ENCODE assay signal across 1 cellular context in the genomic region with DNA sequence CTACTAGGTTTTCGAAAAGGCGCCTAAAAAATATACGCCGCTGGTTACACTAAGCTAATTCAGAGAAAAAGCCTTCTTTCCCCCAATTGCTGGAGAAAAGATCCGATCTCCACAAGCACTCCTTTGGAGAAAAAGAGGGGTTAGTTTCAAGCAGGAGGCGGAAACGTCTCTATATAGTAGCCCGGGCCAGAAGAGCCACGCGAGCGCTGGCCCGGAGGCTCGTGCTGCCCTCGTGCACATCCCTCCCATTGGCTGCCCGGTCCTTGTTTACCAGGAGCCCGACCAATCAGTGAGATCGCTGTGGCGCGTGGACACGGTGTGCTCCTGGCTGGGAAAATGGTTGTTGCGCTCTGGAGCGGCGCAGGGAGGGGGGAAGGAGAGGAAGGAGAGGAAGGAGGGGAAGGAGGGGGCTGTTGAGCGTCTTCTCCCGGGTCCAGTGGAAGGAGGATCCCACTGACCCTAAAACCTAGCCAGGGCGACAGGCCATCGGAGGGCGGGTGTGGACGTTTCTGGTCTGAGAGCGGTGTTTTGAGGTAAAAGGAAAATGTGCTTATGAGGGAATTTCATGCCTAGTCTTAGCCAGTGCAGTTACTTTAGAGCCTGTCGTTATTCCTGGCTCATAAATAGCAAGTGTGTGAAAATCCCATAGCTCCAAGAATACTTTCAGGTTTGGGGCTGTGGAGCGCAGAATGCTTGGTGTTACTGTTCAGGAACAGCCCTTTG.
TF ChIP-seq lines count a peak whose summit lies in the region.

A gene with protein sequence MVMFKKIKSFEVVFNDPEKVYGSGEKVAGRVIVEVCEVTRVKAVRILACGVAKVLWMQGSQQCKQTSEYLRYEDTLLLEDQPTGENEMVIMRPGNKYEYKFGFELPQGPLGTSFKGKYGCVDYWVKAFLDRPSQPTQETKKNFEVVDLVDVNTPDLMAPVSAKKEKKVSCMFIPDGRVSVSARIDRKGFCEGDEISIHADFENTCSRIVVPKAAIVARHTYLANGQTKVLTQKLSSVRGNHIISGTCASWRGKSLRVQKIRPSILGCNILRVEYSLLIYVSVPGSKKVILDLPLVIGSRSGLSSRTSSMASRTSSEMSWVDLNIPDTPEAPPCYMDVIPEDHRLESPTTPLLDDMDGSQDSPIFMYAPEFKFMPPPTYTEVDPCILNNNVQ (minus strand): TSS at position 147 of the 723 bp plus-strand sequence. CDS start 313 bp downstream, outside the sequence.

TF ChIP-seq in GM23338, 12 proteins besides CTCF, POLR2A, EP300 and RAD21 (continued from another document):
- TF ChIP-seq, protein P1, sequence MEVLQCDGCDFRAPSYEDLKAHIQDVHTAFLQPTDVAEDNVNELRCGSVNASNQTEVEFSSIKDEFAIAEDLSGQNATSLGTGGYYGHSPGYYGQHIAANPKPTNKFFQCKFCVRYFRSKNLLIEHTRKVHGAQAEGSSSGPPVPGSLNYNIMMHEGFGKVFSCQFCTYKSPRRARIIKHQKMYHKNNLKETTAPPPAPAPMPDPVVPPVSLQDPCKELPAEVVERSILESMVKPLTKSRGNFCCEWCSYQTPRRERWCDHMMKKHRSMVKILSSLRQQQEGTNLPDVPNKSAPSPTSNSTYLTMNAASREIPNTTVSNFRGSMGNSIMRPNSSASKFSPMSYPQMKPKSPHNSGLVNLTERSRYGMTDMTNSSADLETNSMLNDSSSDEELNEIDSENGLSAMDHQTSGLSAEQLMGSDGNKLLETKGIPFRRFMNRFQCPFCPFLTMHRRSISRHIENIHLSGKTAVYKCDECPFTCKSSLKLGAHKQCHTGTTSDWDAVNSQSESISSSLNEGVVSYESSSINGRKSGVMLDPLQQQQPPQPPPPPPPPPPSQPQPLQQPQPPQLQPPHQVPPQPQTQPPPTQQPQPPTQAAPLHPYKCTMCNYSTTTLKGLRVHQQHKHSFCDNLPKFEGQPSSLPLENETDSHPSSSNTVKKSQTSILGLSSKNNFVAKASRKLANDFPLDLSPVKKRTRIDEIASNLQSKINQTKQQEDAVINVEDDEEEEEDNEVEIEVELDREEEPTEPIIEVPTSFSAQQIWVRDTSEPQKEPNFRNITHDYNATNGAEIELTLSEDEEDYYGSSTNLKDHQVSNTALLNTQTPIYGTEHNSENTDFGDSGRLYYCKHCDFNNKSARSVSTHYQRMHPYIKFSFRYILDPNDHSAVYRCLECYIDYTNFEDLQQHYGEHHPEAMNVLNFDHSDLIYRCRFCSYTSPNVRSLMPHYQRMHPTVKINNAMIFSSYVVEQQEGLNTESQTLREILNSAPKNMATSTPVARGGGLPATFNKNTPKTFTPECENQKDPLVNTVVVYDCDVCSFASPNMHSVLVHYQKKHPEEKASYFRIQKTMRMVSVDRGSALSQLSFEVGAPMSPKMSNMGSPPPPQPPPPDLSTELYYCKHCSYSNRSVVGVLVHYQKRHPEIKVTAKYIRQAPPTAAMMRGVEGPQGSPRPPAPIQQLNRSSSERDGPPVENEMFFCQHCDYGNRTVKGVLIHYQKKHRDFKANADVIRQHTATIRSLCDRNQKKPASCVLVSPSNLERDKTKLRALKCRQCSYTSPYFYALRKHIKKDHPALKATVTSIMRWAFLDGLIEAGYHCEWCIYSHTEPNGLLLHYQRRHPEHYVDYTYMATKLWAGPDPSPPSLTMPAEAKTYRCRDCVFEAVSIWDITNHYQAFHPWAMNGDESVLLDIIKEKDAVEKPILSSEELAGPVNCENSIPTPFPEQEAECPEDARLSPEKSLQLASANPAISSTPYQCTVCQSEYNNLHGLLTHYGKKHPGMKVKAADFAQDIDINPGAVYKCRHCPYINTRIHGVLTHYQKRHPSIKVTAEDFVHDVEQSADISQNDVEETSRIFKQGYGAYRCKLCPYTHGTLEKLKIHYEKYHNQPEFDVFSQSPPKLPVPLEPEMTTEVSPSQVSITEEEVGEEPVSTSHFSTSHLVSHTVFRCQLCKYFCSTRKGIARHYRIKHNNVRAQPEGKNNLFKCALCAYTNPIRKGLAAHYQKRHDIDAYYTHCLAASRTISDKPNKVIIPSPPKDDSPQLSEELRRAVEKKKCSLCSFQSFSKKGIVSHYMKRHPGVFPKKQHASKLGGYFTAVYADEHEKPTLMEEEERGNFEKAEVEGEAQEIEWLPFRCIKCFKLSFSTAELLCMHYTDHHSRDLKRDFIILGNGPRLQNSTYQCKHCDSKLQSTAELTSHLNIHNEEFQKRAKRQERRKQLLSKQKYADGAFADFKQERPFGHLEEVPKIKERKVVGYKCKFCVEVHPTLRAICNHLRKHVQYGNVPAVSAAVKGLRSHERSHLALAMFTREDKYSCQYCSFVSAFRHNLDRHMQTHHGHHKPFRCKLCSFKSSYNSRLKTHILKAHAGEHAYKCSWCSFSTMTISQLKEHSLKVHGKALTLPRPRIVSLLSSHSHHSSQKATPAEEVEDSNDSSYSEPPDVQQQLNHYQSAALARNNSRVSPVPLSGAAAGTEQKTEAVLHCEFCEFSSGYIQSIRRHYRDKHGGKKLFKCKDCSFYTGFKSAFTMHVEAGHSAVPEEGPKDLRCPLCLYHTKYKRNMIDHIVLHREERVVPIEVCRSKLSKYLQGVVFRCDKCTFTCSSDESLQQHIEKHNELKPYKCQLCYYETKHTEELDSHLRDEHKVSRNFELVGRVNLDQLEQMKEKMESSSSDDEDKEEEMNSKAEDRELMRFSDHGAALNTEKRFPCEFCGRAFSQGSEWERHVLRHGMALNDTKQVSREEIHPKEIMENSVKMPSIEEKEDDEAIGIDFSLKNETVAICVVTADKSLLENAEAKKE (CRISPR knock-in tag; IDR thresholded peaks at IDR 0.05): no peak
- TF ChIP-seq POLR2AphosphoS5 (IDR thresholded peaks at IDR 0.05; ENCODE audit: low read depth) (peak; percentile 96), EZH2phosphoT487 (IDR thresholded peaks at IDR 0.05; ENCODE audit: unreplicated experiment) (no peak)
- TF ChIP-seq, protein P2, sequence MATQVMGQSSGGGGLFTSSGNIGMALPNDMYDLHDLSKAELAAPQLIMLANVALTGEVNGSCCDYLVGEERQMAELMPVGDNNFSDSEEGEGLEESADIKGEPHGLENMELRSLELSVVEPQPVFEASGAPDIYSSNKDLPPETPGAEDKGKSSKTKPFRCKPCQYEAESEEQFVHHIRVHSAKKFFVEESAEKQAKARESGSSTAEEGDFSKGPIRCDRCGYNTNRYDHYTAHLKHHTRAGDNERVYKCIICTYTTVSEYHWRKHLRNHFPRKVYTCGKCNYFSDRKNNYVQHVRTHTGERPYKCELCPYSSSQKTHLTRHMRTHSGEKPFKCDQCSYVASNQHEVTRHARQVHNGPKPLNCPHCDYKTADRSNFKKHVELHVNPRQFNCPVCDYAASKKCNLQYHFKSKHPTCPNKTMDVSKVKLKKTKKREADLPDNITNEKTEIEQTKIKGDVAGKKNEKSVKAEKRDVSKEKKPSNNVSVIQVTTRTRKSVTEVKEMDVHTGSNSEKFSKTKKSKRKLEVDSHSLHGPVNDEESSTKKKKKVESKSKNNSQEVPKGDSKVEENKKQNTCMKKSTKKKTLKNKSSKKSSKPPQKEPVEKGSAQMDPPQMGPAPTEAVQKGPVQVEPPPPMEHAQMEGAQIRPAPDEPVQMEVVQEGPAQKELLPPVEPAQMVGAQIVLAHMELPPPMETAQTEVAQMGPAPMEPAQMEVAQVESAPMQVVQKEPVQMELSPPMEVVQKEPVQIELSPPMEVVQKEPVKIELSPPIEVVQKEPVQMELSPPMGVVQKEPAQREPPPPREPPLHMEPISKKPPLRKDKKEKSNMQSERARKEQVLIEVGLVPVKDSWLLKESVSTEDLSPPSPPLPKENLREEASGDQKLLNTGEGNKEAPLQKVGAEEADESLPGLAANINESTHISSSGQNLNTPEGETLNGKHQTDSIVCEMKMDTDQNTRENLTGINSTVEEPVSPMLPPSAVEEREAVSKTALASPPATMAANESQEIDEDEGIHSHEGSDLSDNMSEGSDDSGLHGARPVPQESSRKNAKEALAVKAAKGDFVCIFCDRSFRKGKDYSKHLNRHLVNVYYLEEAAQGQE (IDR thresholded peaks at IDR 0.05; ENCODE audit: unreplicated experiment): no peak
